8 cellular contexts compared by ENCODE assay signal in genomic region chr22:30607300-30607930, GRCh38. TPM values are rescaled to one million over a fixed set of nuclear protein-coding genes. Genes with fewer than 3 reads are reported as not detected.
A peak's percentile ranks its signal among the peaks of the same experiment; 100 is the strongest.
DNase-seq lines count a peak whose midpoint lies in the region; ATAC-seq and TF ChIP-seq lines count a peak whose summit lies in the region.

No MANE protein-coding gene starts in this region.

- no peaks in the 10 kb centered on the region for H3K27me3 Mint-ChIP-seq in Calu3 (ENCODE audit: unreplicated experiment)

- H3K27ac ChIP-seq in Peyer's patch, result peak overlapping the region; percentile 73 to 91 (median 76)
- H3K27ac ChIP-seq in esophagus (ENCODE audit: low read depth in 2 of 2, low read length in 1 of 2), result peak overlapping the region; percentile 0 to 73
- H3K27ac ChIP-seq in ovary, result no peak overlapping the region

- CTCF ChIA-PET in Calu3 (lab: Charles Lee), result interaction anchor here (0.5 to 2.3 kb wide), 23 partner anchors 8 to 1072 kb away, joined by 3 to 12 read pairs (median 3); partner anchors contain the start of gene PES1

- BruUV-seq in Calu3 (replicated peaks; lab: Mats Ljungman, UMichigan), result TSS peak; percentile 55

- 72 to 83% methylated on average over 7 of the region's 7 CpGs for WGBS in esophagus, 2 donors
- WGBS in ovary, 3 donors, result 57 to 62% (median 60%) methylated on average over 7 of the region's 7 CpGs

- H3K4me1 Mint-ChIP-seq in Calu3 (ENCODE audit: low read depth, unreplicated experiment), result peaks cover 38% of the 10 kb centered on the region

- H3K36me3 ChIP-seq in Peyer's patch, result peaks cover 0 to 15% (median 0%) of the 10 kb centered on the region in 3 donors
- no peaks in the 10 kb centered on the region for H3K36me3 ChIP-seq in esophagus (ENCODE audit: control insufficient read depth in 2 of 2, insufficient read depth in 2 of 2, low read length in 1 of 2)
- H3K36me3 ChIP-seq in ovary, result no peaks in the 10 kb centered on the region

- TF ChIP-seq EP300 in ovary (IDR thresholded peaks at IDR 0.05), result no peak

- H3K27ac Mint-ChIP-seq in Calu3 (ENCODE audit: unreplicated experiment), result peak overlapping the region; percentile 82

- peak overlapping the region; percentile 79 for H3K4me3 Mint-ChIP-seq in Calu3 (ENCODE audit: low read depth, unreplicated experiment)

- peaks cover 15% of the 10 kb centered on the region for H3K36me3 Mint-ChIP-seq in Calu3 (ENCODE audit: insufficient read depth, unreplicated experiment)

- H3K4me1 ChIP-seq in Peyer's patch (peaks cover 0 to 37% (median 11%) of the 10 kb centered on the region in 4 donors), esophagus (ENCODE audit: control insufficient read depth in 2 of 2, insufficient read depth in 2 of 2, low read length in 1 of 2) (peaks cover 3 to 8% of the 10 kb centered on the region in 2 donors), ovary (ENCODE audit: insufficient read depth) (peaks cover 8% of the 10 kb centered on the region)

- H3K9me3 Mint-ChIP-seq in Calu3 (ENCODE audit: low read depth, unreplicated experiment), result no peaks in the 10 kb centered on the region

- H3K27me3 ChIP-seq in Peyer's patch (no peaks in the 10 kb centered on the region), esophagus (ENCODE audit: control insufficient read depth in 1 of 2, insufficient read depth in 2 of 2, low read length in 2 of 2) (no peaks in the 10 kb centered on the region), ovary (no peaks in the 10 kb centered on the region)

- peak in 1 of 2 donors; percentile 1 for TF ChIP-seq POLR2A in Peyer's patch (IDR thresholded peaks at IDR 0.05)
- TF ChIP-seq POLR2A in ovary (IDR thresholded peaks at IDR 0.05), result no peak

- ATAC-seq in GM21423 (IDR thresholded peaks at IDR 0.05; ENCODE audit: unreplicated experiment), result no peak
- no peak for ATAC-seq in GM19467 (IDR thresholded peaks at IDR 0.05; ENCODE audit: unreplicated experiment)
- ATAC-seq in GM21717 (IDR thresholded peaks at IDR 0.05; ENCODE audit: unreplicated experiment), result no peak

- peak overlapping the region; percentile 46 to 69 (median 56) for H3K4me3 ChIP-seq in Peyer's patch
- peak overlapping the region; percentile 48 to 53 for H3K4me3 ChIP-seq in esophagus (ENCODE audit: low read depth in 1 of 2, low read length in 2 of 2)
- H3K4me3 ChIP-seq in ovary, result peak overlapping the region; percentile 49

- no peak for TF ChIP-seq CTCF in Calu3 (IDR thresholded peaks at IDR 0.05; ENCODE audit: unreplicated experiment)
- TF ChIP-seq CTCF in Peyer's patch (IDR thresholded peaks at IDR 0.05), result no peak
- no peak for TF ChIP-seq CTCF in ovary (IDR thresholded peaks at IDR 0.05)

- H3K9me3 ChIP-seq in Peyer's patch (no peaks in the 10 kb centered on the region), esophagus (ENCODE audit: control insufficient read depth in 2 of 2, insufficient read depth in 1 of 2, low read depth in 1 of 2, low read length in 1 of 2) (no peaks in the 10 kb centered on the region), ovary (no peaks in the 10 kb centered on the region)

- intact Hi-C loops in Calu3 (cut with micrococcal nuclease; ENCODE audit: unreplicated experiment) (no loop called here), ovary (cut with DNase I) (no loop called here)

- DNase-seq in Calu3, result no peak
- DNase-seq in Peyer's patch, result no peak
- no peak for DNase-seq in ovary
- DNase-seq in NCI-H2227 treated with DMSO at 0.1 percent for 48 hours (lab: John Stamatoyannopoulos, UW), result no peak

RNA-seq across cellular contexts. Expression of gene TCN2, which starts 0.4 kb away (rescaled TPM):
- total RNA-seq in Calu3 (2022), result 11.0 and 25.9 TPM in 2 replicates
- total RNA-seq in Peyer's patch, result 100 to 1,000 TPM in 3 of 4 donors, 10 to 100 TPM in 1; 17.3 to 248 (median 186) TPM
- polyA plus RNA-seq in esophagus, result 1 to 10 TPM; 1.6 to 2.2 TPM
- total RNA-seq in ovary, result 10 to 100 TPM in 4 of 7 donors, 1 to 10 TPM in 3; 5.1 to 33.9 (median 15.6) TPM
- 10 to 100 TPM; 13.4 to 27.9 TPM for polyA plus RNA-seq in ovary

RNA-seq across cellular contexts. Expression of gene PES1, which starts 15.7 kb away (rescaled TPM):
- total RNA-seq in Calu3 (2022) (98.9 and 106 TPM in 2 replicates), Peyer's patch (10 to 100 TPM; 28.4 to 49.5 (median 38.4) TPM), ovary (10 to 100 TPM; 29.0 to 82.3 (median 63.7) TPM)
- polyA plus RNA-seq in esophagus (10 to 100 TPM; 31.3 to 46.6 TPM), ovary (10 to 100 TPM; 50.1 to 62.5 TPM)

RNA-seq across cellular contexts. Expression of gene SLC35E4, which starts 28.2 kb away (rescaled TPM):
- total RNA-seq in Calu3 (2022) (3.2 and 4.0 TPM in 2 replicates), Peyer's patch (1 to 10 TPM; 1.7 to 9.9 (median 7.3) TPM), ovary (1 to 10 TPM; 3.1 to 6.7 (median 3.7) TPM)
- polyA plus RNA-seq in esophagus (1 to 10 TPM; 1.7 to 3.1 TPM), ovary (1 to 10 TPM in 1 of 2 donors, under 1 TPM in 1; 0.90 to 3.0 TPM)

RNA-seq across cellular contexts. Expression of gene GAL3ST1, which starts 33.0 kb away (rescaled TPM):
- total RNA-seq in Calu3 (2022), result 6.5 and 8.2 TPM in 2 replicates
- 10 to 100 TPM; 19.0 to 98.5 (median 57.2) TPM for total RNA-seq in Peyer's patch
- under 1 TPM; 0.14 to 0.15 TPM for polyA plus RNA-seq in esophagus
- 1 to 10 TPM; 1.1 to 4.1 (median 1.9) TPM for total RNA-seq in ovary
- polyA plus RNA-seq in ovary, result 1 to 10 TPM in 1 of 2 donors, not detected in 1; 1.9 TPM

Comparison
In these comparisons a context has a peak if more than half of its experiments do, and no peak if none do; other contexts are left out.
1. H3K27ac ChIP-seq: peak in Peyer's patch (4 of 4) and esophagus (2 of 2); none in ovary (0 of 2).
2. Peak in every context shown above with its lines, with median percentiles within 50 percentile points of each other: H3K4me3 ChIP-seq.